In the genomic region with DNA sequence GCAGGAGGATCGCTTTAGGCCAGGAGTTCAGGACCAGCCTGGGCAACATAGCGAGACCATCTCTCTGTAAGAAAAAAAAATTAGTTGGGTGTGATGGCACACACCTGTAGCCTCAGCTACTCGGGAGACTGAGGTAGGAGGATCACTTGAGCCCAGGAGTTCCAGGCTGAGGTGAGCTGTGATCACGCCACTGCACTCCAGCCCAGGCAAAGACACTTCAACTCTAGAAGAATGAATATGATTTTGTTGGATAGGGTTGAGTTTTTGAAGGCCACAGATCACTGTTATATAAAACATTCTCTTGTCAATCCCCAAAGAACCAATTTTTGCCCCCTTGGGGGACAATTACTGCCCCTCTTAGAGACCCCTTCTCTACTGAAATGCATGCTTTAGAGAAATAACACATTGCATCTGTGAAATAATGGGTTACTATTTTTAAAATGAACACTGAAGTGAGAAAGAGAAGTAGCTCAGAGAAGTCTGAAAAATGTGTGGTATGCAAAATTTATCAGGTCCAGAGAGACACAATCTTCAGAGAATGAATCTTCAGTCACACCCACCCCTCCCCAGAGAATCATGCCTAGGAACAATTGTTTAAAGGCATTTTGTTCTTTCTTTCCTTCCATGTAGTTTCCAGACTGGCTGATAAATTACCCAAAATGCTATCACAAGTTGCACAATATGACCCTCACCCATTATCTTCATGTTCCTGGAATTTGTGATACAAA, we compare ENCODE assay signal across 10 cellular contexts. TPM values are rescaled to one million over a fixed set of nuclear protein-coding genes. Genes with fewer than 3 reads are reported as not detected.
DNase-seq lines count a peak whose midpoint lies in the region; ATAC-seq, FAIRE-seq and TF ChIP-seq lines count a peak whose summit lies in the region.
"Had no signal": no experiment of that assay in that cellular context is flagged by ENCODE, and none has a peak within 500 bp of the region (broad histone marks: within the 10 kb centered on the region; RNA-seq: fewer than 3 reads in every experiment).

No MANE protein-coding gene starts in this region.

- no peak overlapping the region for H2AK5ac ChIP-seq in mesenchymal stem cell (ENCODE audit: low read length, severe bottlenecking)

- DNase-seq in GM12891 (ENCODE audit: insufficient read length, low spot score) (no peak), K562 (ENCODE audit: extremely low read depth in 1 of 4, low spot score in 3 of 4) (no peak), C1 segment of cervical spinal cord (lab: John Stamatoyannopoulos, UW) (no peak), KBM-7 (no peak), mesenchymal stem cell (no peak)
- no peak for DNase-seq in activated naive CD4-positive, alpha-beta T cell treated with anti-CD3 and anti-CD28 coated beads, Interleukin-2, amount 50 U/mL, for 16 hours
- DNase-seq: Calu3, NCI-H69 had no signal

- no peak overlapping the region for H2BK5ac ChIP-seq in mesenchymal stem cell (ENCODE audit: low read depth, low read length, poor library complexity, severe bottlenecking)

- H3K18ac ChIP-seq in mesenchymal stem cell (ENCODE audit: low read depth in 1 of 2, low read length in 2 of 2), result no peak overlapping the region

- in situ Hi-C loops in K562 (cut with MboI) (loop anchor here (5.0 to 10.0 kb wide), 2 partner anchors 117 to 270 kb away; no protein-coding TSS in a partner anchor), KBM-7 (cut with MboI; ENCODE audit: low pct_unique_long_range_greater_than_20kb, low sequenced_read_pairs) (loop anchor here (10.0 to 25.0 kb wide), 2 partner anchors 120 to 272 kb away; no protein-coding TSS in a partner anchor)

- no peak overlapping the region for H3K14ac ChIP-seq in mesenchymal stem cell (ENCODE audit: low read length in 2 of 2)

- 53% methylated on average over 4 of the region's 4 CpGs for WGBS in K562 (ENCODE audit: insufficient coverage, low coverage, missing lambda C conversion rate)
- WGBS in mesenchymal stem cell, result 97% methylated on average over 3 of the region's 4 CpGs

- TF ChIP-seq CTCF in K562 (IDR thresholded peaks at IDR 0.05 in 2 of 3, conservative IDR thresholded peaks at IDR 0.05 in 1 of 3; ENCODE audit: insufficient read depth in 2 of 3, low read depth in 1 of 3, low read length in 3 of 3), result no peak

- peaks cover 0 to 8% of the 10 kb centered on the region in 2 experiments; a peak in 2 of 5 replicates for H3K4me1 ChIP-seq in K562 (replicated peaks in 1 of 2; ENCODE audit: control insufficient read depth in 2 of 2, insufficient read depth in 2 of 2, low read length in 2 of 2)
- H3K4me1 ChIP-seq in mesenchymal stem cell (ENCODE audit: control insufficient read depth, insufficient read depth, low read depth, low read length), result no peaks in the 10 kb centered on the region

- FAIRE-seq in GM12891 (lab: Jason Lieb, UNC) (peak; percentile 85), K562 (lab: Jason Lieb, UNC) (no peak)

- no peak overlapping the region for H2BK12ac ChIP-seq in mesenchymal stem cell (ENCODE audit: low read length in 2 of 2)

- POLR2A ChIA-PET in K562 (lab: Yijun Ruan, JAX), result interaction anchor here (1.7 kb wide), 1 partner anchor 115 kb away, joined by 5 read pairs; no protein-coding TSS in a partner anchor

- no peak overlapping the region for H4K8ac ChIP-seq in mesenchymal stem cell (ENCODE audit: low read length)

- H2BK15ac ChIP-seq in mesenchymal stem cell (ENCODE audit: low read depth, poor library complexity, severe bottlenecking), result no peak overlapping the region

- H3K79me1 ChIP-seq in mesenchymal stem cell (replicated peaks; ENCODE audit: low read length, poor library complexity, severe bottlenecking), result no peaks in the 10 kb centered on the region

- H3K27me3 ChIP-seq in K562 (ENCODE audit: control insufficient read depth in 2 of 2, insufficient read depth in 2 of 2, low read length in 2 of 2) (no peaks in the 10 kb centered on the region; a peak in 1 of 5 replicates), mesenchymal stem cell (ENCODE audit: control insufficient read depth in 1 of 2, insufficient read depth in 1 of 2, low read length in 2 of 2) (no peaks in the 10 kb centered on the region)

- BruUV-seq in K562 (replicated peaks; lab: Mats Ljungman, UMichigan), result no TSS peak

- H3K36me3 ChIP-seq in K562 (ENCODE audit: control insufficient read depth, insufficient read depth, low read length) (no peaks in the 10 kb centered on the region; the same call in 2 of the 3 replicates), mesenchymal stem cell (ENCODE audit: control insufficient read depth in 1 of 2, insufficient read depth in 2 of 2, low read depth in 1 of 2, low read length in 2 of 2) (no peaks in the 10 kb centered on the region)

- H3K4me2 ChIP-seq in K562 (ENCODE audit: insufficient read depth, low read length) (no peak overlapping the region), mesenchymal stem cell (ENCODE audit: low read length, poor library complexity, severe bottlenecking) (no peak overlapping the region)

- H3K27ac ChIP-seq in K562 (ENCODE audit: extremely low read depth, low read depth, low read length) (no peak overlapping the region), mesenchymal stem cell (ENCODE audit: low read length, poor library complexity, severe bottlenecking) (no peak overlapping the region)

- intact Hi-C loops in K562 (cut with micrococcal nuclease), result loop anchor here (5.0 kb wide), 1 partner anchor 173 kb away; no protein-coding TSS in a partner anchor

- CTCF ChIA-PET in K562 (lab: Yijun Ruan, JAX; ENCODE audit: low intra/inter-chr PET ratio), result no interaction called here

- no peak for TF ChIP-seq EP300 in K562 (IDR thresholded peaks at IDR 0.05; ENCODE audit: low read length)

- no peak for TF ChIP-seq RAD21 in K562 (CRISPR knock-in tag; conservative IDR thresholded peaks at IDR 0.05 in 1 of 2, IDR thresholded peaks at IDR 0.05 in 1 of 2)

- TF ChIP-seq POLR2A in GM12891 (IDR thresholded peaks at IDR 0.05; ENCODE audit: low read depth, low read length) (no peak), K562 (conservative IDR thresholded peaks at IDR 0.05) (no peak)

- H3K4me3 ChIP-seq in K562 (no peak overlapping the region), mesenchymal stem cell (ENCODE audit: insufficient read depth in 1 of 2, low read depth in 1 of 2, low read length in 2 of 2) (no peak overlapping the region)

- H3K9me3 ChIP-seq in K562 (replicated peaks; ENCODE audit: control insufficient read depth, insufficient read depth, low read depth, low read length) (no peaks in the 10 kb centered on the region), mesenchymal stem cell (ENCODE audit: control insufficient read depth, low read length) (no peaks in the 10 kb centered on the region)

- ATAC-seq in GM21381 (IDR thresholded peaks at IDR 0.05; ENCODE audit: unreplicated experiment) (peak; percentile 88), HG03108 (IDR thresholded peaks at IDR 0.05; ENCODE audit: unreplicated experiment) (peak; percentile 78), K562 (no peak)

- H3K79me2 ChIP-seq in K562 (ENCODE audit: control insufficient read depth, insufficient read depth, low read length), result no peaks in the 10 kb centered on the region

- H3K9me1 ChIP-seq in K562 (ENCODE audit: control insufficient read depth, insufficient read depth, low read length), result no peaks in the 10 kb centered on the region

- H2AFZ ChIP-seq in K562 (ENCODE audit: low read depth, low read length) (no peak overlapping the region), mesenchymal stem cell (ENCODE audit: low read depth, low read length) (no peak overlapping the region)

- no peak overlapping the region for H2BK120ac ChIP-seq in mesenchymal stem cell (ENCODE audit: low read depth, low read length)

- H3K9ac ChIP-seq in K562 (ENCODE audit: insufficient read depth in 1 of 2, low read depth in 2 of 2, low read length in 2 of 2) (no peak overlapping the region), mesenchymal stem cell (ENCODE audit: low read length) (no peak overlapping the region)

- H4K20me1 ChIP-seq in K562 (replicated peaks; ENCODE audit: control insufficient read depth, insufficient read depth, low read length), result no peaks in the 10 kb centered on the region

- no peak overlapping the region for H3K23ac ChIP-seq in mesenchymal stem cell (ENCODE audit: low read length in 2 of 2)

- no peak overlapping the region for H4K91ac ChIP-seq in mesenchymal stem cell (ENCODE audit: low read length)

- H3K4ac ChIP-seq in mesenchymal stem cell (ENCODE audit: low read depth in 1 of 2, low read length in 2 of 2), result no peak overlapping the region

RNA-seq across cellular contexts. Expression of gene METTL6, which starts 42.7 kb away (rescaled TPM):
- 12.1 TPM for polyA plus RNA-seq in GM12891 (2012; ENCODE audit: low read depth, missing spikeins)
- total RNA-seq in K562 (2011; cell fraction: chromatin; rRNA removed; ENCODE audit: low replicate concordance), result 16.8 and 19.9 TPM in 2 replicates
- total RNA-seq in K562 (2011; cell fraction: nucleolus; rRNA removed), result 13.3 and 14.7 TPM in 2 replicates
- total RNA-seq in K562 (2011; cell fraction: nucleoplasm; rRNA removed), result 20.2 and 22.2 TPM in 2 replicates
- total RNA-seq in K562 (2014; rRNA removed), result 18.8 and 20.9 TPM in 2 replicates
- total RNA-seq in K562 (2014; rRNA removed; fragmentation: Illumina TruSeq; extraction: Trizol), result 32.8 and 38.7 TPM in 2 replicates
- total RNA-seq in K562 (2015; rRNA removed; fragmentation: Illumina TruSeq; extraction: Trizol), result 32.2 and 33.9 TPM in 2 replicates
- total RNA-seq in K562 (2021), result 19.9 and 21.6 TPM in 2 replicates
- 24.9 and 28.3 TPM in 2 replicates for polyA plus RNA-seq in K562 (2011; rRNA removed)
- 19.2 and 21.8 TPM in 2 replicates for polyA plus RNA-seq in K562 (2011; cell fraction: cytosol; rRNA removed)
- 9.8 and 10.3 TPM in 2 replicates for polyA plus RNA-seq in K562 (2011; cell fraction: nucleus; rRNA removed)
- 20.3 and 21.8 TPM in 2 replicates for polyA plus RNA-seq in K562 (2012)
- 26.8 and 34.5 TPM in 2 replicates for polyA plus RNA-seq in K562 (2014; fragmentation: Illumina TruSeq; extraction: Trizol)
- polyA plus RNA-seq in K562 (2014; fragmentation: Nextera tagmentation; extraction: Ambion mirVana), result 10 to 100 TPM; 44.1 to 61.5 TPM
- polyA plus RNA-seq in K562 (2014; rRNA removed), result 23.5 and 39.6 TPM in 2 replicates
- 30.4 and 36.7 TPM in 2 replicates for polyA minus RNA-seq in K562 (2011; rRNA and poly(A)+ RNA removed)
- 9.5 and 10.0 TPM in 2 replicates for polyA minus RNA-seq in K562 (2011; cell fraction: cytosol; rRNA and poly(A)+ RNA removed)
- polyA minus RNA-seq in K562 (2011; cell fraction: nucleus; rRNA and poly(A)+ RNA removed), result 9.7 and 11.9 TPM in 2 replicates
- 19.3 TPM for polyA plus RNA-seq in mesenchymal stem cell (2013, experiment 1 of 2)
- 18.8 TPM for polyA plus RNA-seq in mesenchymal stem cell (2013, experiment 2 of 2)

RNA-seq across cellular contexts. Expression of gene EAF1, which starts 42.7 kb away (rescaled TPM):
- polyA plus RNA-seq in GM12891 (2012; ENCODE audit: low read depth, missing spikeins), result 9.0 TPM
- 7.2 and 11.4 TPM in 2 replicates for total RNA-seq in K562 (2011; cell fraction: chromatin; rRNA removed; ENCODE audit: low replicate concordance)
- total RNA-seq in K562 (2011; cell fraction: nucleolus; rRNA removed), result 5.0 and 7.5 TPM in 2 replicates
- 10.2 and 14.3 TPM in 2 replicates for total RNA-seq in K562 (2011; cell fraction: nucleoplasm; rRNA removed)
- total RNA-seq in K562 (2014; rRNA removed) (26.8 and 32.4 TPM in 2 replicates), K562 (2014; rRNA removed; fragmentation: Illumina TruSeq; extraction: Trizol) (21.6 and 22.8 TPM in 2 replicates), K562 (2015; rRNA removed; fragmentation: Illumina TruSeq; extraction: Trizol) (20.8 and 22.7 TPM in 2 replicates), K562 (2021) (20.4 and 21.9 TPM in 2 replicates)
- polyA plus RNA-seq in K562 (2011; rRNA removed) (16.8 and 19.5 TPM in 2 replicates), K562 (2014; fragmentation: Illumina TruSeq; extraction: Trizol) (20.7 and 22.6 TPM in 2 replicates), K562 (2014; fragmentation: Nextera tagmentation; extraction: Ambion mirVana) (10 to 100 TPM in 1 of 2 experiments, 1 to 10 TPM in 1; 7.0 to 10.9 TPM), K562 (2014; rRNA removed) (19.0 and 22.0 TPM in 2 replicates)
- polyA plus RNA-seq in K562 (2011; cell fraction: cytosol; rRNA removed), result 18.2 and 19.9 TPM in 2 replicates
- polyA plus RNA-seq in K562 (2011; cell fraction: nucleus; rRNA removed), result 9.4 and 10.7 TPM in 2 replicates
- 16.7 and 18.2 TPM in 2 replicates for polyA plus RNA-seq in K562 (2012)
- polyA minus RNA-seq in K562 (2011; rRNA and poly(A)+ RNA removed), result 27.8 and 31.9 TPM in 2 replicates
- polyA minus RNA-seq in K562 (2011; cell fraction: cytosol; rRNA and poly(A)+ RNA removed), result 19.7 and 21.1 TPM in 2 replicates
- 8.9 and 10.6 TPM in 2 replicates for polyA minus RNA-seq in K562 (2011; cell fraction: nucleus; rRNA and poly(A)+ RNA removed)
- polyA plus RNA-seq in mesenchymal stem cell (2013, experiment 1 of 2), result 11.7 TPM
- 11.0 TPM for polyA plus RNA-seq in mesenchymal stem cell (2013, experiment 2 of 2)

RNA-seq across cellular contexts. Expression of gene SH3BP5, which starts 52.3 kb away (rescaled TPM):
- 14.1 TPM for polyA plus RNA-seq in GM12891 (2012; ENCODE audit: low read depth, missing spikeins)
- total RNA-seq in K562 (2011; cell fraction: chromatin; rRNA removed; ENCODE audit: low replicate concordance), result 17.8 and 19.2 TPM in 2 replicates
- total RNA-seq in K562 (2011; cell fraction: nucleolus; rRNA removed), result 10.1 and 13.8 TPM in 2 replicates
- total RNA-seq in K562 (2011; cell fraction: nucleoplasm; rRNA removed), result 11.7 and 17.1 TPM in 2 replicates
- total RNA-seq in K562 (2014; rRNA removed) (14.9 and 17.1 TPM in 2 replicates), K562 (2014; rRNA removed; fragmentation: Illumina TruSeq; extraction: Trizol) (13.5 and 15.2 TPM in 2 replicates), K562 (2015; rRNA removed; fragmentation: Illumina TruSeq; extraction: Trizol) (12.2 and 13.5 TPM in 2 replicates), K562 (2021) (13.9 and 18.6 TPM in 2 replicates)
- polyA plus RNA-seq in K562 (2011; rRNA removed) (26.2 and 29.0 TPM in 2 replicates), K562 (2014; fragmentation: Illumina TruSeq; extraction: Trizol) (22.0 and 28.0 TPM in 2 replicates), K562 (2014; fragmentation: Nextera tagmentation; extraction: Ambion mirVana) (1 to 10 TPM; 2.9 to 3.5 TPM), K562 (2014; rRNA removed) (23.4 and 24.7 TPM in 2 replicates)
- 19.8 and 19.9 TPM in 2 replicates for polyA plus RNA-seq in K562 (2011; cell fraction: cytosol; rRNA removed)
- 18.5 and 19.8 TPM in 2 replicates for polyA plus RNA-seq in K562 (2011; cell fraction: nucleus; rRNA removed)
- 20.4 and 27.0 TPM in 2 replicates for polyA plus RNA-seq in K562 (2012)
- polyA minus RNA-seq in K562 (2011; rRNA and poly(A)+ RNA removed), result 15.7 and 16.1 TPM in 2 replicates
- polyA minus RNA-seq in K562 (2011; cell fraction: cytosol; rRNA and poly(A)+ RNA removed), result 12.2 and 14.1 TPM in 2 replicates
- 8.8 and 12.4 TPM in 2 replicates for polyA minus RNA-seq in K562 (2011; cell fraction: nucleus; rRNA and poly(A)+ RNA removed)
- 8.4 TPM for polyA plus RNA-seq in mesenchymal stem cell (2013, experiment 1 of 2)
- 8.4 TPM for polyA plus RNA-seq in mesenchymal stem cell (2013, experiment 2 of 2)
